Comparison of ENCODE assay signal across 8 cellular contexts in genomic region chr10:96017227-96017687, GRCh38. TPM values are rescaled to one million over a fixed set of nuclear protein-coding genes. Genes with fewer than 3 reads are reported as not detected.
DNase-seq lines count a peak whose midpoint lies in the region; ATAC-seq, FAIRE-seq and TF ChIP-seq lines count a peak whose summit lies in the region.

No MANE protein-coding gene starts in this region.

- no peaks in the 10 kb centered on the region for H3K9me3 Mint-ChIP-seq in activated CD8-positive, alpha-beta T cell treated with anti-CD3 and anti-CD28 coated beads, Interleukin-2, amount 10 ng/mL, durations not matched to agents 7 days and 5 days (ENCODE audit: insufficient read depth)
- no peaks in the 10 kb centered on the region for H3K9me3 Mint-ChIP-seq in natural killer cell treated with Interleukin-12 subunit alpha and Interleukin-12 subunit beta and Interleukin-15 and Interleukin-18, amount 100 ng/mL, for 72 hours

- FAIRE-seq in GM18507 (lab: Jason Lieb, UNC) = peak; percentile 95

- DNase-seq in AML-193 (lab: John Stamatoyannopoulos, UW) (peak; percentile 49 to 61), GM18507 (ENCODE audit: extremely low spot score, insufficient read length, low read depth) (peak; percentile 62), NCI-H69 (lab: John Stamatoyannopoulos, UW) (peak; percentile 68), fibroblast of mammary gland (ENCODE audit: low read depth) (peak; percentile 66), T-helper 9 cell (no peak)
- peak; percentile 65 for DNase-seq in activated CD8-positive, alpha-beta T cell treated with anti-CD3 and anti-CD28 coated beads, Interleukin-2, amount 10 ng/mL, durations not matched to agents 7 days and 5 days
- no peak for DNase-seq in natural killer cell treated with Interleukin-12 subunit alpha and Interleukin-12 subunit beta and Interleukin-15 and Interleukin-18, amount 100 ng/mL, for 72 hours (ENCODE audit: low spot score)

- POLR2A ChIA-PET in activated CD8-positive, alpha-beta T cell treated with anti-CD3 and anti-CD28 coated beads, Interleukin-2, amount 10 ng/mL, durations not matched to agents 7 days and 5 days (lab: Charles Lee) = no interaction called here

- no peaks in the 10 kb centered on the region for H3K4me1 Mint-ChIP-seq in activated CD8-positive, alpha-beta T cell treated with anti-CD3 and anti-CD28 coated beads, Interleukin-2, amount 10 ng/mL, durations not matched to agents 7 days and 5 days (ENCODE audit: low read depth)
- peaks cover 0 to 5% of the 10 kb centered on the region in 2 donors for H3K4me1 Mint-ChIP-seq in natural killer cell treated with Interleukin-12 subunit alpha and Interleukin-12 subunit beta and Interleukin-15 and Interleukin-18, amount 100 ng/mL, for 72 hours (ENCODE audit: low read depth in 2 of 2)

- TF ChIP-seq CTCF in fibroblast of mammary gland (conservative IDR thresholded peaks at IDR 0.05; ENCODE audit: control insufficient read depth, insufficient read depth, low read depth, low read length) = peak; percentile 85

- H3K36me3 Mint-ChIP-seq in activated CD8-positive, alpha-beta T cell treated with anti-CD3 and anti-CD28 coated beads, Interleukin-2, amount 10 ng/mL, durations not matched to agents 7 days and 5 days (ENCODE audit: low read depth) = no peaks in the 10 kb centered on the region
- H3K36me3 Mint-ChIP-seq in natural killer cell treated with Interleukin-12 subunit alpha and Interleukin-12 subunit beta and Interleukin-15 and Interleukin-18, amount 100 ng/mL, for 72 hours = peaks cover 5% of the 10 kb centered on the region

- no peak overlapping the region for H3K27ac Mint-ChIP-seq in activated CD8-positive, alpha-beta T cell treated with anti-CD3 and anti-CD28 coated beads, Interleukin-2, amount 10 ng/mL, durations not matched to agents 7 days and 5 days
- H3K27ac Mint-ChIP-seq in natural killer cell treated with Interleukin-12 subunit alpha and Interleukin-12 subunit beta and Interleukin-15 and Interleukin-18, amount 100 ng/mL, for 72 hours = no peak overlapping the region

- CTCF ChIA-PET in activated CD8-positive, alpha-beta T cell treated with anti-CD3 and anti-CD28 coated beads, Interleukin-2, amount 10 ng/mL, durations not matched to agents 7 days and 5 days (lab: Charles Lee) = interaction anchor here (0.6 to 5.8 kb wide), 51 partner anchors 8 to 358 kb away, joined by 3 to 63 read pairs (median 4); partner anchors contain the start of gene TCTN3

- H3K4me3 Mint-ChIP-seq in activated CD8-positive, alpha-beta T cell treated with anti-CD3 and anti-CD28 coated beads, Interleukin-2, amount 10 ng/mL, durations not matched to agents 7 days and 5 days = no peak overlapping the region
- no peak overlapping the region for H3K4me3 Mint-ChIP-seq in natural killer cell treated with Interleukin-12 subunit alpha and Interleukin-12 subunit beta and Interleukin-15 and Interleukin-18, amount 100 ng/mL, for 72 hours

- H3K27me3 Mint-ChIP-seq in activated CD8-positive, alpha-beta T cell treated with anti-CD3 and anti-CD28 coated beads, Interleukin-2, amount 10 ng/mL, durations not matched to agents 7 days and 5 days (ENCODE audit: low read depth) = peaks cover 2% of the 10 kb centered on the region
- peaks cover 4 to 17% of the 10 kb centered on the region in 2 donors for H3K27me3 Mint-ChIP-seq in natural killer cell treated with Interleukin-12 subunit alpha and Interleukin-12 subunit beta and Interleukin-15 and Interleukin-18, amount 100 ng/mL, for 72 hours

- H3K4me3 ChIP-seq in fibroblast of mammary gland (ENCODE audit: control insufficient read depth, low read depth, low read length) = no peak overlapping the region

- peak; percentile 76 for ATAC-seq in HG03175 (IDR thresholded peaks at IDR 0.05; ENCODE audit: unreplicated experiment)
- ATAC-seq in activated CD8-positive, alpha-beta T cell treated with anti-CD3 and anti-CD28 coated beads, Interleukin-2, amount 10 ng/mL, durations not matched to agents 7 days and 5 days = peak; percentile 95
- peak; percentile 74 to 77 for ATAC-seq in natural killer cell treated with Interleukin-12 subunit alpha and Interleukin-12 subunit beta and Interleukin-15 and Interleukin-18, amount 100 ng/mL, for 72 hours

RNA-seq across cellular contexts. Expression of gene CCNJ, which starts 26.1 kb away (rescaled TPM):
- total RNA-seq in activated CD8-positive, alpha-beta T cell treated with anti-CD3 and anti-CD28 coated beads, Interleukin-2, amount 10 ng/mL, durations not matched to agents 7 days and 5 days = 1 to 10 TPM; 4.5 to 5.3 TPM
- total RNA-seq in natural killer cell treated with Interleukin-12 subunit alpha and Interleukin-12 subunit beta and Interleukin-15 and Interleukin-18, amount 100 ng/mL, for 72 hours = 10 to 100 TPM; 12.1 to 14.2 TPM

Comparison
In these comparisons a context has a peak if more than half of its experiments do, and no peak if none do; other contexts are left out.
1. DNase-seq: peak in AML-193 (2 of 2), GM18507 (single experiment), NCI-H69 (single experiment), activated CD8-positive, alpha-beta T cell treated with anti-CD3 and anti-CD28 coated beads, Interleukin-2, amount 10 ng/mL, durations not matched to agents 7 days and 5 days (single experiment) and fibroblast of mammary gland (single experiment); none in natural killer cell treated with Interleukin-12 subunit alpha and Interleukin-12 subunit beta and Interleukin-15 and Interleukin-18, amount 100 ng/mL, for 72 hours (single experiment) and T-helper 9 cell (single experiment).
2. Peak in every context shown above with its lines, with median percentiles within 50 percentile points of each other: ATAC-seq.